In genomic region chr1:150629115-150629928, GRCh38 we compare ENCODE assay signal across 1 cellular context.
TF ChIP-seq lines count a peak whose summit lies in the region.

A gene with protein sequence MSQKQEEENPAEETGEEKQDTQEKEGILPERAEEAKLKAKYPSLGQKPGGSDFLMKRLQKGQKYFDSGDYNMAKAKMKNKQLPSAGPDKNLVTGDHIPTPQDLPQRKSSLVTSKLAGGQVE (minus strand): TSS chr1:150629612. CDS start chr1:150629470, 142 bp downstream.

TF ChIP-seq in HepG2, 621 proteins besides CTCF, POLR2A, EP300 and RAD21 (continued from another document and continues in another):
- peak; percentile 71 for TF ChIP-seq CEBPG (CRISPR knock-in tag; IDR thresholded peaks at IDR 0.05)
- peak; percentile 78 for TF ChIP-seq ZNF747 (CRISPR knock-in tag; IDR thresholded peaks at IDR 0.05; ENCODE audit: borderline replicate concordance)
- TF ChIP-seq MIXL1 (CRISPR knock-in tag; IDR thresholded peaks at IDR 0.05) = peak; percentile 82
- TF ChIP-seq EEA1 (CRISPR knock-in tag; IDR thresholded peaks at IDR 0.05; ENCODE audit: borderline replicate concordance) = no peak
- peak; percentile 42; the same call in 1 of the 2 replicates for TF ChIP-seq MXD3 (CRISPR knock-in tag; IDR thresholded peaks at IDR 0.05)
- TF ChIP-seq ZNF205 (CRISPR knock-in tag; IDR thresholded peaks at IDR 0.05) = no peak
- TF ChIP-seq HNF1A (IDR thresholded peaks at IDR 0.05; ENCODE audit: low read depth) = no peak
- TF ChIP-seq HNF1A (CRISPR knock-in tag; IDR thresholded peaks at IDR 0.05; ENCODE audit: borderline replicate concordance) = 0 out of 2 replicates have a peak, but pooled peaks have one; percentile 35
- no peak for TF ChIP-seq NONO (IDR thresholded peaks at IDR 0.05)
- 0 out of 2 replicates have a peak, but pooled peaks have one; percentile 17 for TF ChIP-seq NONO (CRISPR knock-in tag; conservative IDR thresholded peaks at IDR 0.05)
- TF ChIP-seq RFX5 (IDR thresholded peaks at IDR 0.05; ENCODE audit: low read depth, low read length) = peak; percentile 74
- TF ChIP-seq ZNF660 (CRISPR knock-in tag; IDR thresholded peaks at IDR 0.05; ENCODE audit: borderline replicate concordance, low read depth) = no peak
- TF ChIP-seq, protein P1, sequence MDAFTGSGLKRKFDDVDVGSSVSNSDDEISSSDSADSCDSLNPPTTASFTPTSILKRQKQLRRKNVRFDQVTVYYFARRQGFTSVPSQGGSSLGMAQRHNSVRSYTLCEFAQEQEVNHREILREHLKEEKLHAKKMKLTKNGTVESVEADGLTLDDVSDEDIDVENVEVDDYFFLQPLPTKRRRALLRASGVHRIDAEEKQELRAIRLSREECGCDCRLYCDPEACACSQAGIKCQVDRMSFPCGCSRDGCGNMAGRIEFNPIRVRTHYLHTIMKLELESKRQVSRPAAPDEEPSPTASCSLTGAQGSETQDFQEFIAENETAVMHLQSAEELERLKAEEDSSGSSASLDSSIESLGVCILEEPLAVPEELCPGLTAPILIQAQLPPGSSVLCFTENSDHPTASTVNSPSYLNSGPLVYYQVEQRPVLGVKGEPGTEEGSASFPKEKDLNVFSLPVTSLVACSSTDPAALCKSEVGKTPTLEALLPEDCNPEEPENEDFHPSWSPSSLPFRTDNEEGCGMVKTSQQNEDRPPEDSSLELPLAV (CRISPR knock-in tag; conservative IDR thresholded peaks at IDR 0.05; ENCODE audit: low read depth) = no peak
- TF ChIP-seq ASH2L (IDR thresholded peaks at IDR 0.05; ENCODE audit: insufficient read length, low read depth, low read length) = peak; percentile 72
- peak; percentile 74; the same call in 1 of the 2 replicates for TF ChIP-seq EED (CRISPR knock-in tag; IDR thresholded peaks at IDR 0.05)
- peak; percentile 99 for TF ChIP-seq HOXA3 (CRISPR knock-in tag; IDR thresholded peaks at IDR 0.05)
- TF ChIP-seq RBAK (CRISPR knock-in tag; IDR thresholded peaks at IDR 0.05) = no peak
- 0 out of 2 replicates have a peak, but pooled peaks have one; percentile 53 for TF ChIP-seq THAP7 (CRISPR knock-in tag; IDR thresholded peaks at IDR 0.05)
- TF ChIP-seq, protein P2, sequence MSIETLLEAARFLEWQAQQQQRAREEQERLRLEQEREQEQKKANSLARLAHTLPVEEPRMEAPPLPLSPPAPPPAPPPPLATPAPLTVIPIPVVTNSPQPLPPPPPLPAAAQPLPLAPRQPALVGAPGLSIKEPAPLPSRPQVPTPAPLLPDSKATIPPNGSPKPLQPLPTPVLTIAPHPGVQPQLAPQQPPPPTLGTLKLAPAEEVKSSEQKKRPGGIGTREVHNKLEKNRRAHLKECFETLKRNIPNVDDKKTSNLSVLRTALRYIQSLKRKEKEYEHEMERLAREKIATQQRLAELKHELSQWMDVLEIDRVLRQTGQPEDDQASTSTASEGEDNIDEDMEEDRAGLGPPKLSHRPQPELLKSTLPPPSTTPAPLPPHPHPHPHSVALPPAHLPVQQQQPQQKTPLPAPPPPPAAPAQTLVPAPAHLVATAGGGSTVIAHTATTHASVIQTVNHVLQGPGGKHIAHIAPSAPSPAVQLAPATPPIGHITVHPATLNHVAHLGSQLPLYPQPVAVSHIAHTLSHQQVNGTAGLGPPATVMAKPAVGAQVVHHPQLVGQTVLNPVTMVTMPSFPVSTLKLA (IDR thresholded peaks at IDR 0.05) = peak; percentile 33; the same call in 1 of the 2 replicates
- TF ChIP-seq ZNF431 (CRISPR knock-in tag; IDR thresholded peaks at IDR 0.05; ENCODE audit: borderline replicate concordance, low read depth) = no peak
- no peak for TF ChIP-seq CC2D1A (CRISPR knock-in tag; IDR thresholded peaks at IDR 0.05)
- TF ChIP-seq SNAPC4 (CRISPR knock-in tag; IDR thresholded peaks at IDR 0.05) = peak; percentile 70; the same call in 1 of the 2 replicates
- TF ChIP-seq EHMT2 (IDR thresholded peaks at IDR 0.05; ENCODE audit: borderline replicate concordance, low read depth, low read length) = peak; percentile 29; the same call in 1 of the 2 replicates
- TF ChIP-seq CEBPB (IDR thresholded peaks at IDR 0.05; ENCODE audit: borderline replicate concordance, low read depth, low read length) = peak; percentile 82; the same call in 1 of the 2 replicates
- no peak for TF ChIP-seq KDM1A (CRISPR knock-in tag; IDR thresholded peaks at IDR 0.05)
- no peak for TF ChIP-seq ZNF543 (CRISPR knock-in tag; IDR thresholded peaks at IDR 0.05)
- TF ChIP-seq CHD2 (IDR thresholded peaks at IDR 0.05; ENCODE audit: low read depth, low read length) = peak; percentile 66
- TF ChIP-seq SMAD1 (CRISPR knock-in tag; IDR thresholded peaks at IDR 0.05; ENCODE audit: borderline replicate concordance, low read depth) = no peak
- TF ChIP-seq ZNF75D (CRISPR knock-in tag; IDR thresholded peaks at IDR 0.05; ENCODE audit: borderline replicate concordance) = no peak
- TF ChIP-seq ZNF446 (CRISPR knock-in tag; IDR thresholded peaks at IDR 0.05) = no peak
- peak; percentile 52; the same call in 1 of the 2 replicates for TF ChIP-seq REPIN1 (CRISPR knock-in tag; IDR thresholded peaks at IDR 0.05; ENCODE audit: borderline replicate concordance, low read depth)
- TF ChIP-seq, protein P3, sequence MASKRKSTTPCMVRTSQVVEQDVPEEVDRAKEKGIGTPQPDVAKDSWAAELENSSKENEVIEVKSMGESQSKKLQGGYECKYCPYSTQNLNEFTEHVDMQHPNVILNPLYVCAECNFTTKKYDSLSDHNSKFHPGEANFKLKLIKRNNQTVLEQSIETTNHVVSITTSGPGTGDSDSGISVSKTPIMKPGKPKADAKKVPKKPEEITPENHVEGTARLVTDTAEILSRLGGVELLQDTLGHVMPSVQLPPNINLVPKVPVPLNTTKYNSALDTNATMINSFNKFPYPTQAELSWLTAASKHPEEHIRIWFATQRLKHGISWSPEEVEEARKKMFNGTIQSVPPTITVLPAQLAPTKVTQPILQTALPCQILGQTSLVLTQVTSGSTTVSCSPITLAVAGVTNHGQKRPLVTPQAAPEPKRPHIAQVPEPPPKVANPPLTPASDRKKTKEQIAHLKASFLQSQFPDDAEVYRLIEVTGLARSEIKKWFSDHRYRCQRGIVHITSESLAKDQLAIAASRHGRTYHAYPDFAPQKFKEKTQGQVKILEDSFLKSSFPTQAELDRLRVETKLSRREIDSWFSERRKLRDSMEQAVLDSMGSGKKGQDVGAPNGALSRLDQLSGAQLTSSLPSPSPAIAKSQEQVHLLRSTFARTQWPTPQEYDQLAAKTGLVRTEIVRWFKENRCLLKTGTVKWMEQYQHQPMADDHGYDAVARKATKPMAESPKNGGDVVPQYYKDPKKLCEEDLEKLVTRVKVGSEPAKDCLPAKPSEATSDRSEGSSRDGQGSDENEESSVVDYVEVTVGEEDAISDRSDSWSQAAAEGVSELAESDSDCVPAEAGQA (IDR thresholded peaks at IDR 0.05; ENCODE audit: low read depth) = peak; percentile 96
- TF ChIP-seq, protein P3 (CRISPR knock-in tag; IDR thresholded peaks at IDR 0.05; ENCODE audit: borderline replicate concordance) = no peak
- TF ChIP-seq ZFP1 (CRISPR knock-in tag; IDR thresholded peaks at IDR 0.05) = 0 out of 2 replicates have a peak, but pooled peaks have one; percentile 56
- peak; percentile 36; the same call in 1 of the 2 replicates for TF ChIP-seq KLF6 (CRISPR knock-in tag; IDR thresholded peaks at IDR 0.05)
- TF ChIP-seq SP1 (IDR thresholded peaks at IDR 0.05) = no peak
- peak; percentile 81 for TF ChIP-seq SP1 (CRISPR knock-in tag; IDR thresholded peaks at IDR 0.05)
- TF ChIP-seq ZNF260 (CRISPR knock-in tag; IDR thresholded peaks at IDR 0.05; ENCODE audit: borderline replicate concordance, low read depth) = no peak
- peak; percentile 59 for TF ChIP-seq AGO2 (optimal IDR thresholded peaks at IDR 0.05; ENCODE audit: low read depth, low read length)
- no peak for TF ChIP-seq EZH2 (conservative IDR thresholded peaks at IDR 0.05; ENCODE audit: low read depth, low read length)
- TF ChIP-seq MEIS2 (CRISPR knock-in tag; IDR thresholded peaks at IDR 0.05) = 0 out of 2 replicates have a peak, but pooled peaks have one; percentile 7
